7 cellular contexts compared by ENCODE assay signal in the genomic region with DNA sequence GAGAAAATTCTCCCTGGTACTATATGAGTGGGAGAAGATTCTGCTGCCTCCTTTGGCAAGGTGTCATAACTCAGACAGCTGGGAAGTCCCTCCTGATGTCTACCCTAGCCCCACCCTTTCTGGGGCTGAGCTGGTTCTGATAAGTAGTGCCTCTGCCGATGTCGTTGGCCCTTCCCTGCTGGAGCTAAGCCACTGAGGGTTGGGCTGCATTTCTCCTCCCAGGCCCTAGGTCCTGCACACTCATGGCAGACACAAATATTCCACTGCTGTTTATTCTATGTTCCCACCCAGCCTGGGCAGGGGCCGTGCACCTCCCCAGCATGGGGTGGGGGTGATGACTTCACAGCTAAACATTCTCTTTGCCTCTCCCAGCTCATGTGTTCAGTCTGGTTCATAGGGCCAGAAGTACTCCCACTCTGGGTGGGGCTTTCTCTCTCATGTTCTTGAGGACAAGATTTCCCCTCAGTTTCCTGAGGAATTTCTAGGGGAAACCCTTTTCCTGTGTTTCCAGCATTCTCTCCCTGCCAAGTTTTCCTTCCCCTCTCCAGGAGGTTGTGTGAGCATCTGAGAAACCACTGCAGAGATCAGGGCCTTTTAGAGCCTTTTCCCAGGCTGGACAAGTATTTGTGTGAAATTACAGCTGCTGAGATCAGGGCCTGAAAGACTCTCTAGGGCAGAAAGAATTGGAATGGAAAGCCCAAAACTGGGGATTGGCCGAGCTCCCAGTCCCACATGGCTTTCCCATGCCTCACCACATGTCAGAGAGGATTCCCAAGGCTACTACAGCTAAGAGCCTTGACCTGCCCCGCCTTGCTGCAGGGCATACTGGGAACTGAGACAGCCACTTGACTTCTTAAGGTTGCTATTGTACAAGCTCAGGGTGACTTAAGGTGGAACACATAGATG.
DNase-seq lines count a peak whose midpoint lies in the region; ATAC-seq and TF ChIP-seq lines count a peak whose summit lies in the region.

No MANE protein-coding gene starts in this region.

- TF ChIP-seq CTCF in esophagus squamous epithelium (IDR thresholded peaks at IDR 0.05) (peak in 2 of 6 experiments; percentile 16 to 27), nephron progenitor cell (IDR thresholded peaks at IDR 0.05) (no peak)

- H3K4me1 Mint-ChIP-seq in T-cell: peaks cover 25 to 76% (median 70%) of the 10 kb centered on the region in 3 donors
- H3K4me1 Mint-ChIP-seq in nephron progenitor cell: peaks cover 18% of the 10 kb centered on the region
- H3K4me1 Mint-ChIP-seq in stimulated activated naive B cell treated with anti-CD40 and anti-IgM and Interleukin-4, amounts not matched to agents 10 μg/mL and 1 μg/mL and 100 μg/mL, for 72 hours: peaks cover 4 to 10% of the 10 kb centered on the region in 2 donors

- H3K36me3 Mint-ChIP-seq in T-cell: peaks cover 26% of the 10 kb centered on the region
- H3K36me3 Mint-ChIP-seq in nephron progenitor cell (ENCODE audit: low read depth): peaks cover 11% of the 10 kb centered on the region
- H3K36me3 Mint-ChIP-seq in stimulated activated naive B cell treated with anti-CD40 and anti-IgM and Interleukin-4, amounts not matched to agents 10 μg/mL and 1 μg/mL and 100 μg/mL, for 72 hours: no peaks in the 10 kb centered on the region

- peak overlapping the region; percentile 83 to 96 (median 91) for H3K27ac ChIP-seq in esophagus squamous epithelium

- DNase-seq in HCEC 1CT (peak; percentile 97), T-cell (no peak), esophagus squamous epithelium (lab: John Stamatoyannopoulos, UW) (no peak), nephron progenitor cell (no peak), GM19240 (ENCODE audit: insufficient read length, low spot score) (no peak)
- DNase-seq in stimulated activated naive B cell treated with anti-CD40 and anti-IgM and Interleukin-4, amounts not matched to agents 10 μg/mL and 1 μg/mL and 100 μg/mL, for 72 hours: no peak

- intact Hi-C loops in esophagus squamous epithelium (cut with DNase I): no loop called here

- H3K9me3 ChIP-seq in esophagus squamous epithelium: no peaks in the 10 kb centered on the region

- no peaks in the 10 kb centered on the region for H3K9me3 Mint-ChIP-seq in T-cell
- H3K9me3 Mint-ChIP-seq in nephron progenitor cell: no peaks in the 10 kb centered on the region
- no peaks in the 10 kb centered on the region for H3K9me3 Mint-ChIP-seq in stimulated activated naive B cell treated with anti-CD40 and anti-IgM and Interleukin-4, amounts not matched to agents 10 μg/mL and 1 μg/mL and 100 μg/mL, for 72 hours

- peaks cover 0 to 30% (median 0%) of the 10 kb centered on the region in 3 donors for H3K36me3 ChIP-seq in esophagus squamous epithelium

- CTCF ChIA-PET in T-cell (lab: Charles Lee): interaction anchor here in 1 of 2 donors (0.9 to 1.9 kb wide), 4 partner anchors 9 to 95 kb away, joined by 3 to 14 read pairs (median 4); a partner anchor contains a TSS

- H3K4me1 ChIP-seq in esophagus squamous epithelium: peaks cover 25 to 75% (median 44%) of the 10 kb centered on the region in 3 donors

- peak overlapping the region in 1 of 4 donors; percentile 25 for H3K4me3 ChIP-seq in esophagus squamous epithelium

- POLR2A ChIA-PET in T-cell (lab: Charles Lee): interaction anchor here (1.0 to 1.2 kb wide), 2 partner anchors 11 to 66 kb away, joined by 5 to 8 read pairs; a partner anchor contains a TSS

- peak in 3 of 4 experiments; percentile 40 to 49 (median 41) for ATAC-seq in T-cell (replicated peaks in 1 of 4)
- no peak for ATAC-seq in HG03159 (IDR thresholded peaks at IDR 0.05; ENCODE audit: unreplicated experiment)
- ATAC-seq in stimulated activated naive B cell treated with anti-CD40 and anti-IgM and Interleukin-4, amounts not matched to agents 10 μg/mL and 1 μg/mL and 100 μg/mL, for 72 hours (replicated peaks): no peak

- H3K4me3 Mint-ChIP-seq in T-cell: peak overlapping the region; percentile 25 to 55 (median 31)
- H3K4me3 Mint-ChIP-seq in nephron progenitor cell: no peak overlapping the region
- H3K4me3 Mint-ChIP-seq in stimulated activated naive B cell treated with anti-CD40 and anti-IgM and Interleukin-4, amounts not matched to agents 10 μg/mL and 1 μg/mL and 100 μg/mL, for 72 hours: no peak overlapping the region

- 17 to 18% methylated on average over 4 to 5 of the region's 5 CpGs for WGBS in esophagus squamous epithelium, 2 donors

- TF ChIP-seq POLR2A in esophagus squamous epithelium (IDR thresholded peaks at IDR 0.05): peak in 1 of 4 donors; percentile 20

- H3K27ac Mint-ChIP-seq in T-cell (peak overlapping the region; percentile 76 to 84), nephron progenitor cell (peak overlapping the region; percentile 28)
- no peak overlapping the region for H3K27ac Mint-ChIP-seq in stimulated activated naive B cell treated with anti-CD40 and anti-IgM and Interleukin-4, amounts not matched to agents 10 μg/mL and 1 μg/mL and 100 μg/mL, for 72 hours

- H3K27me3 Mint-ChIP-seq in T-cell (no peaks in the 10 kb centered on the region), nephron progenitor cell (ENCODE audit: low read depth, poor library complexity) (no peaks in the 10 kb centered on the region)
- H3K27me3 Mint-ChIP-seq in stimulated activated naive B cell treated with anti-CD40 and anti-IgM and Interleukin-4, amounts not matched to agents 10 μg/mL and 1 μg/mL and 100 μg/mL, for 72 hours: no peaks in the 10 kb centered on the region

- no peaks in the 10 kb centered on the region for H3K27me3 ChIP-seq in esophagus squamous epithelium

Comparison
In these comparisons a context has a peak if more than half of its experiments do, and no peak if none do; other contexts are left out.
1. ATAC-seq: peak in T-cell (3 of 4); none in HG03159 (single experiment) and stimulated activated naive B cell treated with anti-CD40 and anti-IgM and Interleukin-4, amounts not matched to agents 10 μg/mL and 1 μg/mL and 100 μg/mL, for 72 hours (0 of 2).
2. H3K4me3 Mint-ChIP-seq: peak in T-cell (3 of 3); none in nephron progenitor cell (single experiment) and stimulated activated naive B cell treated with anti-CD40 and anti-IgM and Interleukin-4, amounts not matched to agents 10 μg/mL and 1 μg/mL and 100 μg/mL, for 72 hours (0 of 2).